9 cellular contexts compared by ENCODE assay signal in genomic region chr12:124694250-124694649, GRCh38.
DNase-seq lines count a peak whose midpoint lies in the region; ATAC-seq and TF ChIP-seq lines count a peak whose summit lies in the region.
"Had no signal": no experiment of that assay in that cellular context is flagged by ENCODE, and none has a peak within 500 bp of the region (broad histone marks: within the 10 kb centered on the region; RNA-seq: fewer than 3 reads in every experiment).

No MANE protein-coding gene starts in this region.

- no peak for TF ChIP-seq CTCF in breast epithelium (IDR thresholded peaks at IDR 0.05)
- TF ChIP-seq CTCF in MCF 10A (IDR thresholded peaks at IDR 0.05; ENCODE audit: unreplicated experiment) = no peak
- no peak for TF ChIP-seq CTCF in Loucy (conservative IDR thresholded peaks at IDR 0.05; ENCODE audit: low read length)
- no peak for TF ChIP-seq CTCF in activated CD8-positive, alpha-beta T cell treated with anti-CD3 and anti-CD28 coated beads for 36 hours (IDR thresholded peaks at IDR 0.05)

- no peaks in the 10 kb centered on the region for H3K9me2 ChIP-seq in Loucy (replicated peaks; ENCODE audit: low read depth, low read length)

- peaks cover 11 to 12% of the 10 kb centered on the region in 2 donors for H3K9me3 ChIP-seq in breast epithelium
- H3K9me3 ChIP-seq in Loucy (ENCODE audit: insufficient read depth, low read depth, low read length) = peaks cover 15% of the 10 kb centered on the region; the same call in 1 of the 2 replicates

- H3K27me3 ChIP-seq in breast epithelium = no peaks in the 10 kb centered on the region
- H3K27me3 ChIP-seq in Loucy (ENCODE audit: insufficient read depth, low read length, poor library complexity, severe bottlenecking) = no peaks in the 10 kb centered on the region

- H3K4me3 ChIP-seq in breast epithelium = no peak overlapping the region
- peak overlapping the region; percentile 26 for H3K4me3 ChIP-seq in Loucy (ENCODE audit: low read length, poor library complexity, severe bottlenecking)
- H3K4me3 ChIP-seq: K562 had no signal

- no peaks in the 10 kb centered on the region for H3K9me3 Mint-ChIP-seq in MCF 10A (ENCODE audit: unreplicated experiment)
- H3K9me3 Mint-ChIP-seq in activated CD8-positive, alpha-beta T cell treated with anti-CD3 and anti-CD28 coated beads for 36 hours = peaks cover 13% of the 10 kb centered on the region
- H3K9me3 Mint-ChIP-seq in stimulated activated naive CD8-positive, alpha-beta T cell treated with anti-CD3 and anti-CD28 coated beads, Interleukin-15, amount 100 ng/mL, for 72 hours = peaks cover 0 to 14% of the 10 kb centered on the region in 2 donors

- CTCF ChIA-PET in MCF 10A (lab: Yijun Ruan, JAX) = interaction anchor here (0.6 to 2.2 kb wide), 8 partner anchors 12 to 799 kb away, joined by 3 to 11 read pairs (median 5); no protein-coding TSS in a partner anchor
- CTCF ChIA-PET in activated CD8-positive, alpha-beta T cell treated with anti-CD3 and anti-CD28 coated beads for 36 hours (lab: Charles Lee) = no interaction called here

- H3K36me3 Mint-ChIP-seq in MCF 10A (ENCODE audit: insufficient read depth, unreplicated experiment) = no peaks in the 10 kb centered on the region
- H3K36me3 Mint-ChIP-seq in activated CD8-positive, alpha-beta T cell treated with anti-CD3 and anti-CD28 coated beads for 36 hours (ENCODE audit: low read depth) = peaks cover 5% of the 10 kb centered on the region

- no peaks in the 10 kb centered on the region for H3K79me2 ChIP-seq in Loucy (ENCODE audit: insufficient read depth, low read length)

- TF ChIP-seq POLR2A in breast epithelium (IDR thresholded peaks at IDR 0.05) = no peak

- no peaks in the 10 kb centered on the region for H3K27me3 Mint-ChIP-seq in MCF 10A (ENCODE audit: insufficient read depth, unreplicated experiment)
- peaks cover 2% of the 10 kb centered on the region for H3K27me3 Mint-ChIP-seq in activated CD8-positive, alpha-beta T cell treated with anti-CD3 and anti-CD28 coated beads for 36 hours
- peaks cover 24% of the 10 kb centered on the region for H3K27me3 Mint-ChIP-seq in stimulated activated naive CD8-positive, alpha-beta T cell treated with anti-CD3 and anti-CD28 coated beads, Interleukin-15, amount 100 ng/mL, for 72 hours

- DNase-seq in breast epithelium (ENCODE audit: low spot score in 2 of 2) (no peak), MCF 10A (ENCODE audit: unreplicated experiment) (no peak), DMS79 treated with DMSO at 0.1 percent for 48 hours (lab: John Stamatoyannopoulos, UW) (no peak)
- DNase-seq in activated CD8-positive, alpha-beta T cell treated with anti-CD3 and anti-CD28 coated beads for 36 hours = peak; percentile 50
- DNase-seq in stimulated activated naive CD8-positive, alpha-beta T cell treated with anti-CD3 and anti-CD28 coated beads, Interleukin-15, amount 100 ng/mL, for 72 hours = peak in 1 of 2 donors; percentile 54
- DNase-seq in stimulated activated naive CD4-positive, alpha-beta T cell treated with Interleukin-2 at 50 U/mL for 16 hours (lab: John Stamatoyannopoulos, UW) = no peak

- no peak overlapping the region for H3K9ac ChIP-seq in Loucy (ENCODE audit: low read depth, low read length, poor library complexity, severe bottlenecking)

- intact Hi-C loops in breast epithelium (cut with DNase I; ENCODE audit: low total_unique reads) = no loop called here
- intact Hi-C loops in MCF 10A (cut with micrococcal nuclease) = no loop called here
- intact Hi-C loops in activated CD8-positive, alpha-beta T cell treated with anti-CD3 and anti-CD28 coated beads for 36 hours (cut with micrococcal nuclease) = no loop called here

- POLR2A ChIA-PET in MCF 10A (lab: Yijun Ruan, JAX) = interaction anchor here (2.1 to 3.3 kb wide), 2 partner anchors 9 to 12 kb away, joined by 6 to 16 read pairs; no protein-coding TSS in a partner anchor
- POLR2A ChIA-PET in activated CD8-positive, alpha-beta T cell treated with anti-CD3 and anti-CD28 coated beads for 36 hours (lab: Charles Lee) = no interaction called here

- BruUV-seq in MCF 10A (replicated peaks; lab: Mats Ljungman, UMichigan) = no TSS peak

- H3K4me1 ChIP-seq in breast epithelium = peaks cover 4 to 8% of the 10 kb centered on the region in 2 donors
- peaks cover 23% of the 10 kb centered on the region for H3K4me1 ChIP-seq in Loucy (ENCODE audit: insufficient read depth, low read length, poor library complexity, severe bottlenecking)

- no peak overlapping the region for H3K4me3 Mint-ChIP-seq in MCF 10A (ENCODE audit: unreplicated experiment)
- no peak overlapping the region for H3K4me3 Mint-ChIP-seq in activated CD8-positive, alpha-beta T cell treated with anti-CD3 and anti-CD28 coated beads for 36 hours
- peak overlapping the region; percentile 33 to 52 for H3K4me3 Mint-ChIP-seq in stimulated activated naive CD8-positive, alpha-beta T cell treated with anti-CD3 and anti-CD28 coated beads, Interleukin-15, amount 100 ng/mL, for 72 hours

- no peaks in the 10 kb centered on the region for H3K36me3 ChIP-seq in breast epithelium
- no peaks in the 10 kb centered on the region for H3K36me3 ChIP-seq in Loucy (ENCODE audit: insufficient read depth, low read length)

- no peak overlapping the region for H2AFZ ChIP-seq in Loucy (ENCODE audit: low read length)

- H3K27ac Mint-ChIP-seq in MCF 10A (ENCODE audit: low read depth, unreplicated experiment) = no peak overlapping the region
- no peak overlapping the region for H3K27ac Mint-ChIP-seq in activated CD8-positive, alpha-beta T cell treated with anti-CD3 and anti-CD28 coated beads for 36 hours
- H3K27ac Mint-ChIP-seq in stimulated activated naive CD8-positive, alpha-beta T cell treated with anti-CD3 and anti-CD28 coated beads, Interleukin-15, amount 100 ng/mL, for 72 hours = no peak overlapping the region

- peak overlapping the region; percentile 85 to 87 for H3K27ac ChIP-seq in breast epithelium

- H3K4me1 Mint-ChIP-seq in MCF 10A (ENCODE audit: insufficient read depth, unreplicated experiment) = peaks cover 19% of the 10 kb centered on the region
- H3K4me1 Mint-ChIP-seq in activated CD8-positive, alpha-beta T cell treated with anti-CD3 and anti-CD28 coated beads for 36 hours (ENCODE audit: low read depth) = peaks cover 10% of the 10 kb centered on the region
- H3K4me1 Mint-ChIP-seq in stimulated activated naive CD8-positive, alpha-beta T cell treated with anti-CD3 and anti-CD28 coated beads, Interleukin-15, amount 100 ng/mL, for 72 hours = peaks cover 38% of the 10 kb centered on the region

- peak overlapping the region; percentile 71 for H3K4me2 ChIP-seq in Loucy (ENCODE audit: low read depth, low read length, poor library complexity, severe bottlenecking)

- no peaks in the 10 kb centered on the region for H4K20me1 ChIP-seq in Loucy (ENCODE audit: insufficient read depth, low read length, poor library complexity, severe bottlenecking)

- ATAC-seq in activated CD8-positive, alpha-beta T cell treated with anti-CD3 and anti-CD28 coated beads for 36 hours = peak; percentile 84
- ATAC-seq in stimulated activated naive CD8-positive, alpha-beta T cell treated with anti-CD3 and anti-CD28 coated beads, Interleukin-15, amount 100 ng/mL, for 72 hours = peak; percentile 95
- ATAC-seq in GM18870 (IDR thresholded peaks at IDR 0.05; ENCODE audit: unreplicated experiment) = no peak
- ATAC-seq: K562 had no signal

- no peaks in the 10 kb centered on the region for H3F3A ChIP-seq in Loucy (ENCODE audit: low read depth)

Comparison
In these comparisons a context has a peak if more than half of its experiments do, and no peak if none do; other contexts are left out.
1. H3K4me3 Mint-ChIP-seq: peak in stimulated activated naive CD8-positive, alpha-beta T cell treated with anti-CD3 and anti-CD28 coated beads, Interleukin-15, amount 100 ng/mL, for 72 hours (2 of 2); none in MCF 10A (single experiment) and activated CD8-positive, alpha-beta T cell treated with anti-CD3 and anti-CD28 coated beads for 36 hours (single experiment).